In genomic region chr17:66675991-66676371, GRCh38 we compare ENCODE assay signal across 11 cellular contexts.
DNase-seq lines count a peak whose midpoint lies in the region; ATAC-seq and TF ChIP-seq lines count a peak whose summit lies in the region.
"Had no signal": no experiment of that assay in that cellular context is flagged by ENCODE, and none has a peak within 500 bp of the region (broad histone marks: within the 10 kb centered on the region; RNA-seq: fewer than 3 reads in every experiment).

No MANE protein-coding gene starts in this region.

- H3K27me3 ChIP-seq in fibroblast of lung (ENCODE audit: control insufficient read depth, insufficient read depth, low read length): no peaks in the 10 kb centered on the region
- no peaks in the 10 kb centered on the region for H3K27me3 ChIP-seq in neuronal stem cell (ENCODE audit: control insufficient read depth in 3 of 3, insufficient read depth in 3 of 3, low read depth in 1 of 3, low read length in 3 of 3)

- no peak overlapping the region for H2BK15ac ChIP-seq in neuronal stem cell (ENCODE audit: low read length)

- H3K4me3 Mint-ChIP-seq in type B pancreatic cell: no peak overlapping the region
- H3K4me3 Mint-ChIP-seq: activated naive CD8-positive, alpha-beta T cell treated with anti-CD3 and anti-CD28 coated beads, Interleukin-2, amount 50 U/mL, for 24 hours; naive thymus-derived CD8-positive, alpha-beta T cell had no signal

- H2AFZ ChIP-seq in fibroblast of lung (ENCODE audit: low read length): no peak overlapping the region
- peak overlapping the region; percentile 3 for H2AFZ ChIP-seq in neuronal stem cell (ENCODE audit: low read length)

- H3K36me3 Mint-ChIP-seq in type B pancreatic cell: no peaks in the 10 kb centered on the region

- H3K27ac Mint-ChIP-seq in type B pancreatic cell: peak overlapping the region; percentile 50

- no peaks in the 10 kb centered on the region for H3K79me1 ChIP-seq in neuronal stem cell (ENCODE audit: low read depth, low read length)

- H3K36me3 ChIP-seq in fibroblast of lung (ENCODE audit: control insufficient read depth, insufficient read depth, low read length): no peaks in the 10 kb centered on the region
- no peaks in the 10 kb centered on the region for H3K36me3 ChIP-seq in neuronal stem cell (replicated peaks in 1 of 2; ENCODE audit: control insufficient read depth in 2 of 2, insufficient read depth in 2 of 2, low read length in 2 of 2)

- H3K18ac ChIP-seq in neuronal stem cell (ENCODE audit: low read length): peak overlapping the region; percentile 8

- H3K9ac ChIP-seq in fibroblast of lung (ENCODE audit: insufficient read depth, low read length): no peak overlapping the region
- no peak overlapping the region for H3K9ac ChIP-seq in neuronal stem cell (ENCODE audit: low read depth, low read length, poor library complexity)

- no peak overlapping the region for H4K91ac ChIP-seq in neuronal stem cell (ENCODE audit: low read depth, low read length, poor library complexity)

- H2BK5ac ChIP-seq in neuronal stem cell (ENCODE audit: low read length): no peak overlapping the region

- DNase-seq in amniotic epithelial cell (ENCODE audit: low read depth) (peak; percentile 56), fibroblast of lung (ENCODE audit: low read depth in 2 of 2) (peak; percentile 58 to 59), neuronal stem cell (ENCODE audit: low spot score) (no peak), type B pancreatic cell (ENCODE audit: extremely low spot score, unreplicated experiment) (no peak), DMS53 treated with DMSO at 0.1 percent for 48 hours (lab: John Stamatoyannopoulos, UW; ENCODE audit: unreplicated experiment) (no peak)
- DNase-seq: activated naive CD8-positive, alpha-beta T cell treated with anti-CD3 and anti-CD28 coated beads, Interleukin-2, amount 50 U/mL, for 24 hours; naive thymus-derived CD8-positive, alpha-beta T cell; NCI-H187 treated with DMSO at 0.1 percent for 48 hours had no signal

- H3K4me1 Mint-ChIP-seq in type B pancreatic cell (ENCODE audit: unreplicated experiment): peaks cover 25% of the 10 kb centered on the region

- no peak overlapping the region for H3K4ac ChIP-seq in neuronal stem cell (ENCODE audit: low read length)

- no peaks in the 10 kb centered on the region for H4K20me1 ChIP-seq in fibroblast of lung (ENCODE audit: control insufficient read depth, extremely low read depth, insufficient read depth, low read length)

- no peak overlapping the region for H2BK12ac ChIP-seq in neuronal stem cell (ENCODE audit: low read length)

- no peak overlapping the region for H3K23ac ChIP-seq in neuronal stem cell (ENCODE audit: low read depth, low read length, poor library complexity)

- H3K79me2 ChIP-seq in fibroblast of lung (ENCODE audit: control insufficient read depth, insufficient read depth, low read length): no peaks in the 10 kb centered on the region

- ATAC-seq in GM18511 (IDR thresholded peaks at IDR 0.05; ENCODE audit: unreplicated experiment) (no peak), HG03135 (IDR thresholded peaks at IDR 0.05; ENCODE audit: unreplicated experiment) (no peak)
- ATAC-seq: activated naive CD8-positive, alpha-beta T cell treated with anti-CD3 and anti-CD28 coated beads, Interleukin-2, amount 50 U/mL, for 24 hours; naive thymus-derived CD8-positive, alpha-beta T cell had no signal

- H3K9me3 Mint-ChIP-seq in type B pancreatic cell: no peaks in the 10 kb centered on the region

- H3K9me3 ChIP-seq in fibroblast of lung (ENCODE audit: control insufficient read depth, insufficient read depth, low read depth, low read length) (no peaks in the 10 kb centered on the region), neuronal stem cell (replicated peaks in 1 of 2; ENCODE audit: control insufficient read depth in 2 of 2, insufficient read depth in 1 of 2, low read depth in 1 of 2, low read length in 2 of 2) (peaks cover 0 to 6% of the 10 kb centered on the region in 2 donors)
- H3K9me3 ChIP-seq: Caco-2 had no signal

- no peak overlapping the region for H3K27ac ChIP-seq in fibroblast of lung (ENCODE audit: insufficient read depth, low read length)
- H3K27ac ChIP-seq in neuronal stem cell (replicated peaks; ENCODE audit: low read length): no peak overlapping the region

- H3K4me3 ChIP-seq in fibroblast of lung (replicated peaks in 1 of 4; ENCODE audit: control extremely low read depth in 1 of 4, insufficient read depth in 1 of 4, low read depth in 3 of 4, low read length in 4 of 4) (no peak overlapping the region), neuronal stem cell (ENCODE audit: low read length in 2 of 2) (no peak overlapping the region)

- WGBS in neuronal stem cell (ENCODE audit: extremely low coverage in 2 of 2, insufficient read length in 2 of 2, insufficient replicate concordance in 1 of 2), 2 donors: no CpG with 5 or more reads among the region's 17 CpGs

- no peak overlapping the region for H4K8ac ChIP-seq in neuronal stem cell (ENCODE audit: low read depth, low read length)

- TF ChIP-seq CTCF in fibroblast of lung (conservative IDR thresholded peaks at IDR 0.05 in 1 of 2, IDR thresholded peaks at IDR 0.05 in 1 of 2; ENCODE audit: low read depth in 1 of 2, low read length in 2 of 2) (no peak), type B pancreatic cell (conservative IDR thresholded peaks at IDR 0.05) (no peak)

- no peak overlapping the region for H3K14ac ChIP-seq in neuronal stem cell (ENCODE audit: low read length)

- no peak overlapping the region for H3K4me2 ChIP-seq in fibroblast of lung (ENCODE audit: extremely low read depth, insufficient read depth, low read length)
- H3K4me2 ChIP-seq in neuronal stem cell (ENCODE audit: insufficient read depth, low read length, poor library complexity, severe bottlenecking): no peak overlapping the region

- no peak overlapping the region for H2BK120ac ChIP-seq in neuronal stem cell (ENCODE audit: low read depth, low read length)

- peaks cover 7% of the 10 kb centered on the region for H3K27me3 Mint-ChIP-seq in type B pancreatic cell
- H3K27me3 Mint-ChIP-seq: activated naive CD8-positive, alpha-beta T cell treated with anti-CD3 and anti-CD28 coated beads, Interleukin-2, amount 50 U/mL, for 24 hours; naive thymus-derived CD8-positive, alpha-beta T cell had no signal

- H2AK5ac ChIP-seq in neuronal stem cell (ENCODE audit: low read depth, low read length): no peak overlapping the region

- peaks cover 3% of the 10 kb centered on the region for H3K4me1 ChIP-seq in fibroblast of lung (ENCODE audit: control insufficient read depth, extremely low read depth, insufficient read depth, low read length)
- peaks cover 4 to 7% of the 10 kb centered on the region in 2 donors for H3K4me1 ChIP-seq in neuronal stem cell (ENCODE audit: control insufficient read depth in 2 of 2, insufficient read depth in 1 of 2, low read depth in 1 of 2, low read length in 2 of 2)

Comparison
In these comparisons a context has a peak if more than half of its experiments do, and no peak if none do; other contexts are left out.
1. DNase-seq: peak in amniotic epithelial cell (single experiment) and fibroblast of lung (2 of 2); none in neuronal stem cell (single experiment), type B pancreatic cell (single experiment) and DMS53 treated with DMSO at 0.1 percent for 48 hours (single experiment).